Comparison of ENCODE assay signal across 8 cellular contexts in genomic region chr1:159009704-159010361, GRCh38. TPM values are rescaled to one million over a fixed set of nuclear protein-coding genes. Genes with fewer than 3 reads are reported as not detected.
A peak's percentile ranks its signal among the peaks of the same experiment; 100 is the strongest.
DNase-seq lines count a peak whose midpoint lies in the region; ATAC-seq and TF ChIP-seq lines count a peak whose summit lies in the region.

Gene IFI16 (plus strand): TSS chr1:159009907. CDS start chr1:159014681, 4,774 bp downstream.

- H3K27ac Mint-ChIP-seq in HFFc6 (peak within 1 kb of the TSS; percentile 97), naive B cell (peak within 1 kb of the TSS; percentile 78 to 95 (median 92))
- H3K27ac Mint-ChIP-seq in activated CD4-positive, alpha-beta memory T cell treated with anti-CD3 and anti-CD28 coated beads, Interleukin-2, amount 10 ng/mL, durations not matched to agents 7 days and 5 days: peak within 1 kb of the TSS; percentile 100

- H3K4me3 Mint-ChIP-seq in HFFc6: peak within 1 kb of the TSS; percentile 94
- peak within 1 kb of the TSS; percentile 99 for H3K4me3 Mint-ChIP-seq in activated CD4-positive, alpha-beta memory T cell treated with anti-CD3 and anti-CD28 coated beads, Interleukin-2, amount 10 ng/mL, durations not matched to agents 7 days and 5 days
- H3K4me3 Mint-ChIP-seq in naive B cell: peak within 1 kb of the TSS; percentile 86 to 100 (median 96)

- peaks cover 7% of the 10 kb centered on the region for H3K4me1 ChIP-seq in thymus (ENCODE audit: control insufficient read depth, insufficient read depth, low read length)

- peak within 1 kb of the TSS; percentile 86 for H3K4me3 ChIP-seq in epithelial cell of esophagus (ENCODE audit: low read length)
- peak within 1 kb of the TSS; percentile 70 for H3K4me3 ChIP-seq in thymus (ENCODE audit: low read length)

- H3K9me3 ChIP-seq in thymus (ENCODE audit: control insufficient read depth): no peaks in the 10 kb centered on the region

- H3K27ac ChIP-seq in thymus (ENCODE audit: low read depth): peak within 1 kb of the TSS; percentile 76

- CTCF ChIA-PET in activated CD4-positive, alpha-beta memory T cell treated with anti-CD3 and anti-CD28 coated beads, Interleukin-2, amount 10 ng/mL, durations not matched to agents 7 days and 5 days (lab: Charles Lee): interaction anchor here (1.1 to 2.6 kb wide), 4 partner anchors 12 to 66 kb away, joined by 3 to 12 read pairs (median 8); partner anchors contain the start of gene AIM2

- H3K4me1 Mint-ChIP-seq in HFFc6 (ENCODE audit: low read depth) (peaks cover 62% of the 10 kb centered on the region), naive B cell (peaks cover 68 to 80% (median 70%) of the 10 kb centered on the region in 3 donors)
- peaks cover 43% of the 10 kb centered on the region for H3K4me1 Mint-ChIP-seq in activated CD4-positive, alpha-beta memory T cell treated with anti-CD3 and anti-CD28 coated beads, Interleukin-2, amount 10 ng/mL, durations not matched to agents 7 days and 5 days

- in situ Hi-C loops in GM13977 (cut with MboI; ENCODE audit: low pct_unique_long_range_greater_than_20kb, low sequenced_read_pairs, unreplicated experiment): loop anchor here (10.0 to 25.0 kb wide), 2 partner anchors 55 to 823 kb away; partner anchors contain the start of gene CD1D

- 0% methylated on average over 5 of the region's 5 CpGs for WGBS in thymus

- DNase-seq in GM13977 (ENCODE audit: low spot score): peak; percentile 59
- DNase-seq in HFFc6: peak; percentile 97
- peak; percentile 0 for DNase-seq in NCI-H1436 (lab: John Stamatoyannopoulos, UW)
- DNase-seq in activated CD4-positive, alpha-beta memory T cell treated with anti-CD3 and anti-CD28 coated beads, Interleukin-2, amount 10 ng/mL, durations not matched to agents 7 days and 5 days: peak; percentile 72
- peak; percentile 96 for DNase-seq in epithelial cell of esophagus (ENCODE audit: low read depth)
- peak; percentile 54 for DNase-seq in naive B cell
- no peak for DNase-seq in NCI-H1048 (lab: John Stamatoyannopoulos, UW)

- TF ChIP-seq CTCF in GM13977 (IDR thresholded peaks at IDR 0.05; ENCODE audit: extremely low read depth, insufficient read depth, missing control alignments) (no peak), HFFc6 (IDR thresholded peaks at IDR 0.05) (no peak), epithelial cell of esophagus (IDR thresholded peaks at IDR 0.05; ENCODE audit: insufficient read depth, low read depth, low read length, missing control alignments) (no peak)

- ATAC-seq in naive B cell (ENCODE audit: low read depth in 2 of 2): peak; percentile 76 to 80

- peaks cover 33% of the 10 kb centered on the region for H3K36me3 Mint-ChIP-seq in HFFc6 (ENCODE audit: low read depth)
- peaks cover 64% of the 10 kb centered on the region for H3K36me3 Mint-ChIP-seq in activated CD4-positive, alpha-beta memory T cell treated with anti-CD3 and anti-CD28 coated beads, Interleukin-2, amount 10 ng/mL, durations not matched to agents 7 days and 5 days (ENCODE audit: low read depth)
- H3K36me3 Mint-ChIP-seq in naive B cell: peaks cover 24 to 39% of the 10 kb centered on the region in 2 donors

- H3K27me3 ChIP-seq in thymus (ENCODE audit: control insufficient read depth, insufficient read depth): no peaks in the 10 kb centered on the region

- no peaks in the 10 kb centered on the region; the same call in 1 of the 2 replicates for H3K27me3 Mint-ChIP-seq in HFFc6 (ENCODE audit: insufficient read depth)
- no peaks in the 10 kb centered on the region for H3K27me3 Mint-ChIP-seq in activated CD4-positive, alpha-beta memory T cell treated with anti-CD3 and anti-CD28 coated beads, Interleukin-2, amount 10 ng/mL, durations not matched to agents 7 days and 5 days
- H3K27me3 Mint-ChIP-seq in naive B cell: no peaks in the 10 kb centered on the region

- no peaks in the 10 kb centered on the region for H3K36me3 ChIP-seq in thymus (ENCODE audit: control insufficient read depth, insufficient read depth)

- no peaks in the 10 kb centered on the region for H3K9me3 Mint-ChIP-seq in HFFc6
- H3K9me3 Mint-ChIP-seq in activated CD4-positive, alpha-beta memory T cell treated with anti-CD3 and anti-CD28 coated beads, Interleukin-2, amount 10 ng/mL, durations not matched to agents 7 days and 5 days: no peaks in the 10 kb centered on the region
- no peaks in the 10 kb centered on the region for H3K9me3 Mint-ChIP-seq in naive B cell

- POLR2A ChIA-PET in activated CD4-positive, alpha-beta memory T cell treated with anti-CD3 and anti-CD28 coated beads, Interleukin-2, amount 10 ng/mL, durations not matched to agents 7 days and 5 days (lab: Charles Lee): interaction anchor here (0.6 to 6.4 kb wide), 26 partner anchors 8 to 1868 kb away, joined by 3 to 260 read pairs (median 6); partner anchors contain the start of genes AIM2, DCAF8, PYHIN1 and TAGLN2

RNA-seq across cellular contexts. Expression of gene IFI16, which starts in this region (rescaled TPM):
- 10 to 100 TPM; 50.5 to 70.7 (median 67.3) TPM for total RNA-seq in HFFc6 (2021; fragmentation: NEBNext Ultra II Directional; extraction: Animal tissue kit (Norgen Biotek cat#: 25700))
- total RNA-seq in activated CD4-positive, alpha-beta memory T cell treated with anti-CD3 and anti-CD28 coated beads, Interleukin-2, amount 10 ng/mL, durations not matched to agents 7 days and 5 days: 100 to 1,000 TPM; 394 to 395 TPM
- polyA plus RNA-seq in naive B cell (ENCODE audit: low read depth in 6 of 6) (100 to 1,000 TPM; 143 to 262 (median 206) TPM), thymus (254 TPM)

Comparison
In these comparisons a context has a peak if more than half of its experiments do, and no peak if none do; other contexts are left out.
1. RNA of gene IFI16 (total RNA-seq): 394 to 395 TPM in activated CD4-positive, alpha-beta memory T cell treated with anti-CD3 and anti-CD28 coated beads, Interleukin-2, amount 10 ng/mL, durations not matched to agents 7 days and 5 days; 50.5 to 70.7 TPM in HFFc6; every median in the first group is over 4 times any median in the second.
2. Peak in every context shown above with its lines, with median percentiles within 50 percentile points of each other: H3K27ac Mint-ChIP-seq and H3K4me3 Mint-ChIP-seq.